ENCODE assay signal across 8 cellular contexts in the genomic region with DNA sequence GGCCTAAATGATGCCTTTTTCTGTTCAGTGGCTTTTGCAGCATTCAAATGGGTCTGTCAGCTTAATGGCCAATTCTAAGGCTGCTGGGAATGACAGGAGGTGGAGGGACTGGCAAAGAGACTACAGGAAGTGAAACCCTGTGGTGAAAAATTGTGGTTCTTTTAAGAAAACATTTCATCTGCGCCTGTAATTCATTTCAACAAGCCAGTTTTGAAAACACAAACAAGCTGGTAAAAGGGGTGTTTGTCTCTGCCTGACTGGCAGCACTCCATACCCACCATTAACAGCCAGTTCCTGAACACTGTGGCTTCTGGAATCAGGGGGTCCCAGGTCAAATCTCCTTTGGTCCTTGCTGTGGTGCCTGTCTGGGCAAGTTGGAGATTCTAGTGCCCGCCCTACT. TPM values are rescaled to one million over a fixed set of nuclear protein-coding genes. Genes with fewer than 3 reads are reported as not detected.
A peak's percentile ranks its signal among the peaks of the same experiment; 100 is the strongest.
DNase-seq lines count a peak whose midpoint lies in the region; ATAC-seq and TF ChIP-seq lines count a peak whose summit lies in the region.

No MANE protein-coding gene starts in this region.

- H3K36me3 ChIP-seq in Peyer's patch: no peaks in the 10 kb centered on the region

- TF ChIP-seq CTCF in GM12865 (IDR thresholded peaks at IDR 0.05; ENCODE audit: insufficient read depth, low read depth, low read length, missing control alignments): no peak
- no peak for TF ChIP-seq CTCF in Peyer's patch (IDR thresholded peaks at IDR 0.05)

- H3K9me3 Mint-ChIP-seq in memory B cell: peaks cover 3% of the 10 kb centered on the region

- peak; percentile 27 for ATAC-seq in HG02610 (IDR thresholded peaks at IDR 0.05; ENCODE audit: unreplicated experiment)
- peak; percentile 33 for ATAC-seq in memory B cell (ENCODE audit: low read depth)
- ATAC-seq in left lobe of liver: no peak

- H3K4me3 ChIP-seq in GM12865 (ENCODE audit: low read depth, low read length) (peak overlapping the region; percentile 17), Peyer's patch (peak overlapping the region in 1 of 4 donors; percentile 13)

- TF ChIP-seq POLR2A in Peyer's patch (IDR thresholded peaks at IDR 0.05): no peak

- peaks cover 33% of the 10 kb centered on the region for H3K4me1 Mint-ChIP-seq in memory B cell

- H3K4me3 Mint-ChIP-seq in memory B cell: peak overlapping the region; percentile 54

- H3K27me3 Mint-ChIP-seq in memory B cell: peaks cover 4% of the 10 kb centered on the region

- no peaks in the 10 kb centered on the region for H3K27me3 ChIP-seq in Peyer's patch

- peak overlapping the region; percentile 48 for H3K27ac Mint-ChIP-seq in memory B cell

- H3K27ac ChIP-seq in Peyer's patch: peak overlapping the region; percentile 38 to 74 (median 70)
- no peak overlapping the region for H3K27ac ChIP-seq in substantia nigra (ENCODE audit: low read depth, low read length, poor library complexity, severe bottlenecking)

- H3K9me3 ChIP-seq in Peyer's patch: no peaks in the 10 kb centered on the region

- H3K36me3 Mint-ChIP-seq in memory B cell: peaks cover 1% of the 10 kb centered on the region

- DNase-seq in GM12865 (ENCODE audit: low read depth) (peak; percentile 87), Peyer's patch (peak in 1 of 3 donors; percentile 51), memory B cell (ENCODE audit: low spot score in 2 of 2) (peak in 1 of 2 donors; percentile 43), substantia nigra (lab: John Stamatoyannopoulos, UW) (no peak), NCI-H1694 treated with DMSO at 0.1 percent for 48 hours (lab: John Stamatoyannopoulos, UW) (no peak), left lobe of liver (ENCODE audit: low spot score) (no peak), NCI-H2227 (lab: John Stamatoyannopoulos, UW; ENCODE audit: unreplicated experiment) (no peak)

- peaks cover 0 to 25% (median 13%) of the 10 kb centered on the region in 4 donors for H3K4me1 ChIP-seq in Peyer's patch

RNA-seq across cellular contexts. Expression of a gene that starts 3.6 kb away (rescaled TPM):
- 100 to 1,000 TPM in 1 of 4 donors, 10 to 100 TPM in 3; 22.3 to 130 (median 40.9) TPM for total RNA-seq in Peyer's patch
- total RNA-seq in left lobe of liver: 73.7 TPM
